In the genomic region with DNA sequence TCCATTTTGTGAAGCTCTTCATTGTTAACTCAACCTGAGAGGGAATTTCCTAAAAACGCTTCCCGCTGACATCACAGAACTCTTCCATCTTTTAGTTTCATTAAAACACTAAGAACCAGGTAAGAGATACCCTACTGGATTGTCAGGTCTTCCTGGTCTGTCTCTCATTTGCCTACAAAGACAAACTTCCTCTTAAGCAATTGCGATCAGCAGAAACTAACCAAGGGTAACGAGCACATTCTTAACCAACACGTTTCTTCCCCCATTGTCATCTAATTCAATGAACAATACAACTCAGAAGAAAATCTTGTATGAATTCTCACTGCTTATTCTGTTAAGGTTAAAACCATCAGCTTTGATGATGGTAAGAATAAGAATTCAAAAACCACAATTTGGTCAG, we compare ENCODE assay signal across 1 cellular context.
TF ChIP-seq lines count a peak whose summit lies in the region.

No MANE protein-coding gene starts in this region.

TF ChIP-seq in IMR-90, 13 proteins besides CTCF, POLR2A, EP300 and RAD21 (continued from another document):
- TF ChIP-seq CEBPB (IDR thresholded peaks at IDR 0.05; ENCODE audit: low read depth, low read length) (no peak), MXI1 (IDR thresholded peaks at IDR 0.05; ENCODE audit: borderline replicate concordance, low read depth, low read length) (no peak), MAZ (IDR thresholded peaks at IDR 0.05; ENCODE audit: borderline replicate concordance, low read depth, low read length) (no peak), NFE2L2 (IDR thresholded peaks at IDR 0.05; ENCODE audit: low read depth, low read length) (no peak), SMC3 (IDR thresholded peaks at IDR 0.05; ENCODE audit: low read depth, low read length) (no peak), CHD1 (IDR thresholded peaks at IDR 0.05; ENCODE audit: low read depth, low read length) (no peak)
